ENCODE assay signal across 1 cellular context in the genomic region with DNA sequence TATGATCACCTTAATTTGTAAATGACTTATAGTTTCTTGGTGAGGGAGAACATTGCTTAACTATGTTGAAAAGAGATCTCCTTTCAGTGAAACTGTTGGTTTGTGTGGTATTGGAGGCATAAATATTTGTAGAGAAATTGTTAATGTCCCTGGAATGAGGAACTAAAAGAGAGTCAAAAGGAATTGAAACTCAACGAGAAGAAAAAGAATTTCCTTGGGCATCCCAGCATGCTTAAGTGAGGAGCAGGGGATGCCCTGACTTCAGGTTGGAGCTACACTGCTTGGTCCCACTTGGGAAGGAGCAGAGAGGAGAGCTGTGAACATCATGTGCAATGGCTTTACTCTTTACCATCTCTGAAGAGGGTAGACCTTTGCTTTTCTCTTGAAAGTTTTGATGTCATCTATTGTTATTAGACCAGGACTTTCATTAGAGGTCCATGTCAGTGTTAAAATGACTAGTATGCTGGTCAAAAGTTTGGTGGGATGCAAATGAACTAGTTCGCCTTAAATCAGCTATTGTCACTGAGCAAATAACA.
TF ChIP-seq lines count a peak whose summit lies in the region.

No MANE protein-coding gene starts in this region.

TF ChIP-seq in SK-N-SH treated with all-trans-retinoic acid at 6 μM for 48 hours, 23 proteins besides CTCF, POLR2A, EP300 and RAD21 (continued from another document):
- TF ChIP-seq TCF4 (CRISPR knock-in tag; IDR thresholded peaks at IDR 0.05; ENCODE audit: borderline replicate concordance) (no peak), ZC3H10 (CRISPR knock-in tag; IDR thresholded peaks at IDR 0.05) (no peak), ZNF565 (CRISPR knock-in tag; conservative IDR thresholded peaks at IDR 0.05; ENCODE audit: low read depth) (no peak), ZNF8 (CRISPR knock-in tag; IDR thresholded peaks at IDR 0.05) (no peak), RARB (CRISPR knock-in tag; IDR thresholded peaks at IDR 0.05) (no peak), TSHZ2 (CRISPR knock-in tag; IDR thresholded peaks at IDR 0.05) (no peak), ZFP3 (CRISPR knock-in tag; IDR thresholded peaks at IDR 0.05) (no peak), OSR1 (CRISPR knock-in tag; IDR thresholded peaks at IDR 0.05) (no peak), ZFP30 (CRISPR knock-in tag; IDR thresholded peaks at IDR 0.05) (no peak), ARNTL (CRISPR knock-in tag; IDR thresholded peaks at IDR 0.05; ENCODE audit: borderline replicate concordance, low read depth) (no peak), GLIS3 (CRISPR knock-in tag; IDR thresholded peaks at IDR 0.05) (no peak), ISL1 (CRISPR knock-in tag; IDR thresholded peaks at IDR 0.05) (no peak)
- TF ChIP-seq, protein P1, sequence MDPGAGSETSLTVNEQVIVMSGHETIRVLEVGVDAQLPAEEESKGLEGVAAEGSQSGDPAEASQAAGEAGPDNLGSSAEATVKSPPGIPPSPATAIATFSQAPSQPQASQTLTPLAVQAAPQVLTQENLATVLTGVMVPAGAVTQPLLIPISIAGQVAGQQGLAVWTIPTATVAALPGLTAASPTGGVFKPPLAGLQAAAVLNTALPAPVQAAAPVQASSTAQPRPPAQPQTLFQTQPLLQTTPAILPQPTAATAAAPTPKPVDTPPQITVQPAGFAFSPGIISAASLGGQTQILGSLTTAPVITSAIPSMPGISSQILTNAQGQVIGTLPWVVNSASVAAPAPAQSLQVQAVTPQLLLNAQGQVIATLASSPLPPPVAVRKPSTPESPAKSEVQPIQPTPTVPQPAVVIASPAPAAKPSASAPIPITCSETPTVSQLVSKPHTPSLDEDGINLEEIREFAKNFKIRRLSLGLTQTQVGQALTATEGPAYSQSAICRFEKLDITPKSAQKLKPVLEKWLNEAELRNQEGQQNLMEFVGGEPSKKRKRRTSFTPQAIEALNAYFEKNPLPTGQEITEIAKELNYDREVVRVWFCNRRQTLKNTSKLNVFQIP (CRISPR knock-in tag; IDR thresholded peaks at IDR 0.05; ENCODE audit: borderline replicate concordance, low read depth) = no peak
